ENCODE assay signal across 8 cellular contexts in the genomic region with DNA sequence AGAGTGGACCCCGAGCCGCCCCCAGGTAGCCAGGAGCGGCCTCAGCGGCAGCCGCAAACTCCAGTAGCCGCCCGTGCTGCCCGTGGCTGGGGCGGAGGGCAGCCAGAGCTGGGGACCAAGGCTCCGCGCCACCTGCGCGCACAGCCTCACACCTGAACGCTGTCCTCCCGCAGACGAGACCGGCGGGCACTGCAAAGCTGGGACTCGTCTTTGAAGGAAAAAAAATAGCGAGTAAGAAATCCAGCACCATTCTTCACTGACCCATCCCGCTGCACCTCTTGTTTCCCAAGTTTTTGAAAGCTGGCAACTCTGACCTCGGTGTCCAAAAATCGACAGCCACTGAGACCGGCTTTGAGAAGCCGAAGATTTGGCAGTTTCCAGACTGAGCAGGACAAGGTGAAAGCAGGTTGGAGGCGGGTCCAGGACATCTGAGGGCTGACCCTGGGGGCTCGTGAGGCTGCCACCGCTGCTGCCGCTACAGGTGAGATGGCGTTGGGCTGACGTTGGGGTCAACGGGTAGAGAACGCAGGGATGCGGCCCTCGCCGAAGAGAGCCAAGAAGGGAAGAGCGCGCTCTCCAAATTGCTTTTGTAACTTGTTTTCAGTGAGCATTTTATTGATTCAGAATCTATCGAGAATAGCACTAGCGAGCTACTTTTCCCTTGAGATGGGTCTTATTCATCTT. TPM values are rescaled to one million over a fixed set of nuclear protein-coding genes. Genes with fewer than 3 reads are reported as not detected.
A peak's percentile ranks its signal among the peaks of the same experiment; 100 is the strongest.
DNase-seq lines count a peak whose midpoint lies in the region; ATAC-seq and TF ChIP-seq lines count a peak whose summit lies in the region.

No MANE protein-coding gene starts in this region.

- ATAC-seq in GM18517 (IDR thresholded peaks at IDR 0.05; ENCODE audit: unreplicated experiment) = peak; percentile 44
- peak; percentile 33 for ATAC-seq in HG02623 (IDR thresholded peaks at IDR 0.05; ENCODE audit: unreplicated experiment)

- no peaks in the 10 kb centered on the region for H3K9me3 Mint-ChIP-seq in dendritic cell treated with granulocyte-macrophage colony-stimulating factor and Interleukin-4, amounts not matched to agents 40 ng/mL and 50 ng/mL, for 4 days
- H3K9me3 Mint-ChIP-seq in mesothelial cell of epicardium = no peaks in the 10 kb centered on the region

- H3K36me3 ChIP-seq in Peyer's patch = peaks cover 0 to 11% (median 0%) of the 10 kb centered on the region in 3 donors
- peaks cover 0 to 4% (median 0%) of the 10 kb centered on the region in 4 donors for H3K36me3 ChIP-seq in transverse colon

- in situ Hi-C loops in transverse colon (cut with MboI; ENCODE audit: low pct_ligation_motif_present in 1 of 4, low pct_unique_long_range_greater_than_20kb in 1 of 4, low sequenced_read_pairs in 3 of 4) = loop anchor here in 2 of 4 donors (10.0 to 25.0 kb wide), 3 partner anchors 293 to 1095 kb away; no protein-coding TSS in a partner anchor

- H3K4me1 Mint-ChIP-seq in dendritic cell treated with granulocyte-macrophage colony-stimulating factor and Interleukin-4, amounts not matched to agents 40 ng/mL and 50 ng/mL, for 4 days (ENCODE audit: low read depth) = peaks cover 44% of the 10 kb centered on the region
- H3K4me1 Mint-ChIP-seq in mesothelial cell of epicardium = peaks cover 63% of the 10 kb centered on the region

- H3K27ac Mint-ChIP-seq in dendritic cell treated with granulocyte-macrophage colony-stimulating factor and Interleukin-4, amounts not matched to agents 40 ng/mL and 50 ng/mL, for 4 days = peak overlapping the region; percentile 93
- H3K27ac Mint-ChIP-seq in mesothelial cell of epicardium = peak overlapping the region; percentile 5

- peak overlapping the region; percentile 66 to 82 (median 78) for H3K4me3 ChIP-seq in Peyer's patch
- peak overlapping the region; percentile 59 to 97 (median 81) for H3K4me3 ChIP-seq in transverse colon

- H3K36me3 Mint-ChIP-seq in dendritic cell treated with granulocyte-macrophage colony-stimulating factor and Interleukin-4, amounts not matched to agents 40 ng/mL and 50 ng/mL, for 4 days (ENCODE audit: low read depth) = peaks cover 50% of the 10 kb centered on the region
- peaks cover 3% of the 10 kb centered on the region for H3K36me3 Mint-ChIP-seq in mesothelial cell of epicardium

- H3K27ac ChIP-seq in Peyer's patch (peak overlapping the region; percentile 81 to 94 (median 93)), transverse colon (peak overlapping the region; percentile 94 to 96 (median 94))

- TF ChIP-seq EP300 in transverse colon (IDR thresholded peaks at IDR 0.05; ENCODE audit: low read depth) = no peak

- H3K27me3 ChIP-seq in Peyer's patch (no peaks in the 10 kb centered on the region), transverse colon (no peaks in the 10 kb centered on the region)

- H3K9me3 ChIP-seq in Peyer's patch (no peaks in the 10 kb centered on the region), transverse colon (no peaks in the 10 kb centered on the region)

- WGBS in transverse colon (ENCODE audit: low coverage in 1 of 2), 2 donors = 0 to 1% methylated on average over 2 to 36 of the region's 40 CpGs

- peak overlapping the region; percentile 98 for H3K4me3 Mint-ChIP-seq in dendritic cell treated with granulocyte-macrophage colony-stimulating factor and Interleukin-4, amounts not matched to agents 40 ng/mL and 50 ng/mL, for 4 days
- H3K4me3 Mint-ChIP-seq in mesothelial cell of epicardium = peak overlapping the region; percentile 75

- no peaks in the 10 kb centered on the region for H3K27me3 Mint-ChIP-seq in dendritic cell treated with granulocyte-macrophage colony-stimulating factor and Interleukin-4, amounts not matched to agents 40 ng/mL and 50 ng/mL, for 4 days
- H3K27me3 Mint-ChIP-seq in mesothelial cell of epicardium (ENCODE audit: low read depth) = peaks cover 29% of the 10 kb centered on the region

- no peak for TF ChIP-seq POLR2A in Peyer's patch (IDR thresholded peaks at IDR 0.05)
- no peak for TF ChIP-seq POLR2A in transverse colon (IDR thresholded peaks at IDR 0.05)

- TF ChIP-seq CTCF in Peyer's patch (IDR thresholded peaks at IDR 0.05) = peak in 1 of 6 experiments; percentile 2
- TF ChIP-seq CTCF in mesothelial cell of epicardium (IDR thresholded peaks at IDR 0.05; ENCODE audit: unreplicated experiment) = no peak
- peak in 1 of 5 experiments; percentile 13 for TF ChIP-seq CTCF in transverse colon (IDR thresholded peaks at IDR 0.05)

- intact Hi-C loops in dendritic cell treated with granulocyte-macrophage colony-stimulating factor and Interleukin-4, amounts not matched to agents 40 ng/mL and 50 ng/mL, for 4 days (cut with micrococcal nuclease) = loop anchor here (2.0 to 5.0 kb wide), 2 partner anchors 195 to 323 kb away; no protein-coding TSS in a partner anchor
- intact Hi-C loops in transverse colon (cut with DNase I; ENCODE audit: low total_unique reads) = loop anchor here (10.0 kb wide), 1 partner anchor 965 kb away; no protein-coding TSS in a partner anchor

- DNase-seq in Peyer's patch (peak; percentile 26 to 66 (median 65)), mesothelial cell of epicardium (ENCODE audit: low spot score in 2 of 2, unreplicated experiment in 2 of 2) (peak; percentile 26 to 45), transverse colon (peak; percentile 36), NCI-H526 treated with DMSO at 0.1 percent for 48 hours (lab: John Stamatoyannopoulos, UW) (no peak), AG20443 (ENCODE audit: low spot score) (no peak)

- H3K4me1 ChIP-seq in Peyer's patch (peaks cover 0 to 22% (median 0%) of the 10 kb centered on the region in 4 donors), transverse colon (peaks cover 0 to 45% (median 14%) of the 10 kb centered on the region in 4 donors)

RNA-seq across cellular contexts. Expression of gene PTGER4, which starts 0.4 kb away (rescaled TPM):
- 100 to 1,000 TPM in 3 of 4 donors, 10 to 100 TPM in 1; 47.9 to 134 (median 116) TPM for total RNA-seq in Peyer's patch
- 40.0 to 48.1 TPM (median 42.0 TPM) in 3 replicates for total RNA-seq in mesothelial cell of epicardium
- 100 to 1,000 TPM in 3 of 4 donors, 10 to 100 TPM in 1; 39.6 to 127 (median 105) TPM for total RNA-seq in transverse colon

Comparison
In these comparisons a context has a peak if more than half of its experiments do, and no peak if none do; other contexts are left out.
1. DNase-seq: peak in Peyer's patch (3 of 3), mesothelial cell of epicardium (2 of 2) and transverse colon (single experiment); none in NCI-H526 treated with DMSO at 0.1 percent for 48 hours (single experiment) and AG20443 (single experiment).